Comparison of ENCODE assay signal across 7 cellular contexts in the genomic region with DNA sequence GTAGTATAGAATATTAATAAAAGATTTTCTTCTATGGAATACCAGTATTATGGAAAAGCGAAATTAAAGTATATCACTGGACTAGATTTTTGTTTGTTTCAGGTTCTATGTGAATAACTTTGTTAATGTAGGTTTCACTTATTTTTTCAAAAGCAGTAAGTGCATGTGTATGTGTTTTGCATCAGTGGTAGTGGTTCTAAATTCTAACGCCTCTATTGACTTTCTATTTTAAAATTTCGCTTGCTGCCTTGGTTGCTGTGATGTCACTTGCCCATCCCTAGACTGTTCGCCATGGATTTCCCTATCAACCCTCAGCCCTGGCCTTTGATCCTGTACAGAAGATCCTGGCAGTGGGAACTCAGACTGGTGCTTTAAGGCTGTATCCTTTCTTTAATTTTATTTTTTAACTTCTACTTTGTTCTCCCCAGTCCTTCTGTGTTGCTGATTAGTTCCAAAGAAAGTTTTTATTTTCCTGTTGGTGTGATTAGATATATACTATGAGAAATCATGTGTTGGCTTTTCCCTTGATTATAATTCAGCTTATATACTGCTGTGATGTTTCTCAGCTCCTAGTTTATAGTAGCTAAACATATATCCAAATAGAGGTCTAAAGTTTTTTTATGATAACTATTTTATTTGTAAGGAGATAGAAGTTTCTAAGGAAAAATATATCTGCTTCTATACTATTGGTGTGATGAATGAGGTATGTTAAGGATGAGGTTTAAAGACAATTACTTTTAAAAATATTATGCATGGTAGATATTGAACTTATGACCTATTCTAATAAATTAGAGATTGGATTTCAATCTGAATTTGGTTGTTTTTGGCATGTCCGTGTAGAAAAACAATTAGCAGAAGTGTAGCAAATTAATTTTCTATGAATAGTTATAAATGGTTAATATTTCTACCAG. TPM values are rescaled to one million over a fixed set of nuclear protein-coding genes. Genes with fewer than 3 reads are reported as not detected.
DNase-seq lines count a peak whose midpoint lies in the region; ATAC-seq, FAIRE-seq and TF ChIP-seq lines count a peak whose summit lies in the region.

No MANE protein-coding gene starts in this region.

- peak; percentile 48 for ATAC-seq in K562
- ATAC-seq in HG03039 (IDR thresholded peaks at IDR 0.05; ENCODE audit: unreplicated experiment): no peak
- ATAC-seq in GM18520 (IDR thresholded peaks at IDR 0.05; ENCODE audit: unreplicated experiment): no peak
- no peak for ATAC-seq in GM19395 (IDR thresholded peaks at IDR 0.05; ENCODE audit: unreplicated experiment)

- H3K9ac ChIP-seq in K562 (ENCODE audit: insufficient read depth in 1 of 2, low read depth in 2 of 2, low read length in 2 of 2): peak overlapping the region; percentile 62 to 80

- TSS peak; percentile 23 for BruUV-seq in K562 (replicated peaks; lab: Mats Ljungman, UMichigan)

- H3K4me1 ChIP-seq in K562 (replicated peaks in 1 of 2; ENCODE audit: control insufficient read depth in 2 of 2, insufficient read depth in 2 of 2, low read length in 2 of 2): peaks cover 5 to 26% of the 10 kb centered on the region in 2 experiments

- no peak for TF ChIP-seq EP300 in K562 (IDR thresholded peaks at IDR 0.05; ENCODE audit: low read length)

- TF ChIP-seq RAD21 in K562 (CRISPR knock-in tag; conservative IDR thresholded peaks at IDR 0.05 in 1 of 2, IDR thresholded peaks at IDR 0.05 in 1 of 2): no peak; a peak in 1 of 4 replicates

- POLR2A ChIA-PET in K562 (lab: Yijun Ruan, JAX): interaction anchor here (0.6 to 1.6 kb wide), 7 partner anchors 10 to 304 kb away, joined by 3 to 7 read pairs (median 4); no protein-coding TSS in a partner anchor

- peaks cover 88% of the 10 kb centered on the region for H3K79me2 ChIP-seq in K562 (ENCODE audit: control insufficient read depth, insufficient read depth, low read length)

- peak overlapping the region; percentile 88 for H3K27ac ChIP-seq in K562 (ENCODE audit: extremely low read depth, low read depth, low read length)

- WGBS in K562 (ENCODE audit: insufficient coverage, low coverage, missing lambda C conversion rate): 0% methylated on average over 5 of the region's 5 CpGs

- FAIRE-seq in G401.6 (lab: Jason Lieb, UNC): peak; percentile 34
- FAIRE-seq in K562 (lab: Jason Lieb, UNC): peak; percentile 75

- CTCF ChIA-PET in K562 (lab: Yijun Ruan, JAX; ENCODE audit: low intra/inter-chr PET ratio): no interaction called here

- H3K36me3 ChIP-seq in K562 (ENCODE audit: control insufficient read depth, insufficient read depth, low read length): peaks cover 42% of the 10 kb centered on the region

- H3K9me3 ChIP-seq in K562 (replicated peaks; ENCODE audit: control insufficient read depth, insufficient read depth, low read depth, low read length): no peaks in the 10 kb centered on the region

- H2AFZ ChIP-seq in K562 (ENCODE audit: low read depth, low read length): no peak overlapping the region

- intact Hi-C loops in K562 (cut with micrococcal nuclease): loop anchor here (1.0 kb wide), 1 partner anchor 40 kb away; no protein-coding TSS in a partner anchor

- DNase-seq in NCI-H128 (lab: John Stamatoyannopoulos, UW; ENCODE audit: unreplicated experiment) (peak; percentile 24), K562 (ENCODE audit: extremely low read depth in 1 of 4, low spot score in 3 of 4) (peak; percentile 26 to 86 (median 48)), midbrain (lab: John Stamatoyannopoulos, UW) (peak; percentile 65)

- in situ Hi-C loops in K562 (cut with MboI): loop anchor here (25.0 kb wide), 1 partner anchor 319 kb away; no protein-coding TSS in a partner anchor

- no peaks in the 10 kb centered on the region; the same call in 1 of the 2 replicates for H4K20me1 ChIP-seq in K562 (replicated peaks; ENCODE audit: control insufficient read depth, insufficient read depth, low read length)

- peak overlapping the region; percentile 88 for H3K4me3 ChIP-seq in K562

- H3K9me1 ChIP-seq in K562 (ENCODE audit: control insufficient read depth, insufficient read depth, low read length): no peaks in the 10 kb centered on the region

- H3K27me3 ChIP-seq in K562 (ENCODE audit: control insufficient read depth in 2 of 2, insufficient read depth in 2 of 2, low read length in 2 of 2): no peaks in the 10 kb centered on the region

- TF ChIP-seq CTCF in K562 (IDR thresholded peaks at IDR 0.05 in 2 of 3, conservative IDR thresholded peaks at IDR 0.05 in 1 of 3; ENCODE audit: insufficient read depth in 2 of 3, low read depth in 1 of 3, low read length in 3 of 3): no peak

- peak overlapping the region; percentile 71 for H3K4me2 ChIP-seq in K562 (ENCODE audit: insufficient read depth, low read length)

- TF ChIP-seq POLR2A in K562 (conservative IDR thresholded peaks at IDR 0.05): peak; percentile 55; the same call in 1 of the 2 replicates

TF ChIP-seq in K562, 482 proteins besides CTCF, POLR2A, EP300 and RAD21 (continues in another document):
- TF ChIP-seq ZNF695 (CRISPR knock-in tag; IDR thresholded peaks at IDR 0.05) (no peak), DPF2 (IDR thresholded peaks at IDR 0.05) (peak; percentile 48; the same call in 1 of the 2 replicates), MEIS2 (IDR thresholded peaks at IDR 0.05; ENCODE audit: partially characterized antibody) (no peak), PCBP1 (IDR thresholded peaks at IDR 0.05; ENCODE audit: low read depth, low read length, poor library complexity, severe bottlenecking) (no peak), ZNF764 (CRISPR knock-in tag; IDR thresholded peaks at IDR 0.05; ENCODE audit: low read depth) (no peak), TOE1 (IDR thresholded peaks at IDR 0.05; ENCODE audit: borderline replicate concordance) (0 out of 2 replicates have a peak, but pooled peaks have one; percentile 13), TOE1 (CRISPR knock-in tag; IDR thresholded peaks at IDR 0.05; ENCODE audit: borderline replicate concordance, low read depth) (no peak), ZNF699 (CRISPR knock-in tag; IDR thresholded peaks at IDR 0.05; ENCODE audit: insufficient replicate concordance) (no peak), ZC3H11A (IDR thresholded peaks at IDR 0.05; ENCODE audit: low read depth, low read length) (no peak)
- TF ChIP-seq, protein P1, sequence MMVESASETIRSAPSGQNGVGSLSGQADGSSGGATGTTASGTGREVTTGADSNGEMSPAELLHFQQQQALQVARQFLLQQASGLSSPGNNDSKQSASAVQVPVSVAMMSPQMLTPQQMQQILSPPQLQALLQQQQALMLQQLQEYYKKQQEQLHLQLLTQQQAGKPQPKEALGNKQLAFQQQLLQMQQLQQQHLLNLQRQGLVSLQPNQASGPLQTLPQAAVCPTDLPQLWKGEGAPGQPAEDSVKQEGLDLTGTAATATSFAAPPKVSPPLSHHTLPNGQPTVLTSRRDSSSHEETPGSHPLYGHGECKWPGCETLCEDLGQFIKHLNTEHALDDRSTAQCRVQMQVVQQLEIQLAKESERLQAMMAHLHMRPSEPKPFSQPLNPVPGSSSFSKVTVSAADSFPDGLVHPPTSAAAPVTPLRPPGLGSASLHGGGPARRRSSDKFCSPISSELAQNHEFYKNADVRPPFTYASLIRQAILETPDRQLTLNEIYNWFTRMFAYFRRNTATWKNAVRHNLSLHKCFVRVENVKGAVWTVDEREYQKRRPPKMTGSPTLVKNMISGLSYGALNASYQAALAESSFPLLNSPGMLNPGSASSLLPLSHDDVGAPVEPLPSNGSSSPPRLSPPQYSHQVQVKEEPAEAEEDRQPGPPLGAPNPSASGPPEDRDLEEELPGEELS (CRISPR knock-in tag; IDR thresholded peaks at IDR 0.05; ENCODE audit: borderline replicate concordance): no peak

RNA-seq across cellular contexts. Expression of a gene that starts 1.7 kb away (rescaled TPM):
- total RNA-seq in K562 (2011; cell fraction: chromatin; rRNA removed; ENCODE audit: low replicate concordance): 282 and 467 TPM in 2 replicates
- total RNA-seq in K562 (2011; cell fraction: nucleolus; rRNA removed): 111 and 113 TPM in 2 replicates
- 160 and 217 TPM in 2 replicates for total RNA-seq in K562 (2011; cell fraction: nucleoplasm; rRNA removed)
- total RNA-seq in K562 (2014; rRNA removed): 50.1 and 60.1 TPM in 2 replicates
- 114 and 158 TPM in 2 replicates for total RNA-seq in K562 (2014; rRNA removed; fragmentation: Illumina TruSeq; extraction: Trizol)
- total RNA-seq in K562 (2015; rRNA removed; fragmentation: Illumina TruSeq; extraction: Trizol): 144 and 155 TPM in 2 replicates
- total RNA-seq in K562 (2021): 98.8 and 115 TPM in 2 replicates
- polyA plus RNA-seq in K562 (2011; rRNA removed): 128 and 172 TPM in 2 replicates
- polyA plus RNA-seq in K562 (2011; cell fraction: cytosol; rRNA removed): 42.0 and 63.5 TPM in 2 replicates
- polyA plus RNA-seq in K562 (2011; cell fraction: nucleus; rRNA removed): 254 and 270 TPM in 2 replicates
- polyA plus RNA-seq in K562 (2012): 56.3 and 84.9 TPM in 2 replicates
- polyA plus RNA-seq in K562 (2014; fragmentation: Illumina TruSeq; extraction: Trizol): 71.5 and 82.1 TPM in 2 replicates
- 10 to 100 TPM; 23.3 to 23.9 TPM for polyA plus RNA-seq in K562 (2014; fragmentation: Nextera tagmentation; extraction: Ambion mirVana)
- polyA plus RNA-seq in K562 (2014; rRNA removed): 49.6 and 60.5 TPM in 2 replicates
- 447 and 452 TPM in 2 replicates for polyA minus RNA-seq in K562 (2011; rRNA and poly(A)+ RNA removed)
- 96.1 and 167 TPM in 2 replicates for polyA minus RNA-seq in K562 (2011; cell fraction: cytosol; rRNA and poly(A)+ RNA removed)
- polyA minus RNA-seq in K562 (2011; cell fraction: nucleus; rRNA and poly(A)+ RNA removed): 374 and 571 TPM in 2 replicates
